ENCODE assay signal across 1 cellular context in genomic region chrX:78106651-78106986, GRCh38.
TF ChIP-seq lines count a peak whose summit lies in the region.

No MANE protein-coding gene starts in this region.

TF ChIP-seq in A549, 52 proteins besides CTCF, POLR2A, EP300 and RAD21 (continued from another document):
- TF ChIP-seq CBX2 (IDR thresholded peaks at IDR 0.05; ENCODE audit: borderline replicate concordance, low read depth) (no peak), CBX8 (IDR thresholded peaks at IDR 0.05) (no peak), ESRRA (IDR thresholded peaks at IDR 0.05; ENCODE audit: borderline replicate concordance, low read length) (no peak), BCL3 (IDR thresholded peaks at IDR 0.05) (no peak), JUNB (IDR thresholded peaks at IDR 0.05) (no peak), SREBF2 (IDR thresholded peaks at IDR 0.05) (no peak), FOXS1 (CRISPR knock-in tag; IDR thresholded peaks at IDR 0.05) (no peak), FOSB (CRISPR knock-in tag; IDR thresholded peaks at IDR 0.05) (no peak), PHF8 (IDR thresholded peaks at IDR 0.05; ENCODE audit: borderline replicate concordance, low read depth) (no peak), HEYL (CRISPR knock-in tag; IDR thresholded peaks at IDR 0.05) (no peak)
